In genomic region chr3:134885877-134886621, GRCh38 we compare ENCODE assay signal across 8 cellular contexts.
DNase-seq lines count a peak whose midpoint lies in the region; ATAC-seq, FAIRE-seq and TF ChIP-seq lines count a peak whose summit lies in the region.

No MANE protein-coding gene starts in this region.

- CTCF ChIA-PET in CD8-positive, alpha-beta T cell (lab: Charles Lee), result no interaction called here

- no peak overlapping the region for H3K27ac Mint-ChIP-seq in CD8-positive, alpha-beta T cell

- no peak overlapping the region for H3K4me2 ChIP-seq in keratinocyte (ENCODE audit: control insufficient read depth, extremely low read depth, insufficient read depth, low read depth, low read length)

- no peaks in the 10 kb centered on the region for H3K4me1 ChIP-seq in keratinocyte (ENCODE audit: control insufficient read depth, extremely low read depth, insufficient read depth, low read length)
- H3K4me1 ChIP-seq in CD8-positive, alpha-beta T cell (ENCODE audit: insufficient read depth, low read length), result no peaks in the 10 kb centered on the region

- H3K9me3 ChIP-seq in keratinocyte (ENCODE audit: control insufficient read depth, low read depth, low read length), result no peaks in the 10 kb centered on the region
- no peaks in the 10 kb centered on the region for H3K9me3 ChIP-seq in CD8-positive, alpha-beta T cell (ENCODE audit: low read length)

- no peak overlapping the region for H3K9ac ChIP-seq in keratinocyte (ENCODE audit: control insufficient read depth, extremely low read depth, insufficient read depth, low read length)

- in situ Hi-C loops in GM13976 (cut with MboI; ENCODE audit: low sequenced_read_pairs, unreplicated experiment), result no loop called here

- no peak overlapping the region for H2AFZ ChIP-seq in keratinocyte (ENCODE audit: control insufficient read depth, low read length)

- no peaks in the 10 kb centered on the region for H3K36me3 Mint-ChIP-seq in CD8-positive, alpha-beta T cell

- TF ChIP-seq CTCF in GM13976 (IDR thresholded peaks at IDR 0.05; ENCODE audit: borderline replicate concordance, control extremely low read depth, extremely low read depth, insufficient read depth, missing control alignments) (peak; percentile 6), keratinocyte (optimal IDR thresholded peaks at IDR 0.05 in 1 of 3, IDR thresholded peaks at IDR 0.05 in 1 of 3, conservative IDR thresholded peaks at IDR 0.05 in 1 of 3; ENCODE audit: extremely low read depth in 1 of 3, insufficient read depth in 2 of 3, low read length in 3 of 3) (peak in 2 of 3 experiments; percentile 10 to 13)
- TF ChIP-seq CTCF in CD8-positive, alpha-beta T cell (IDR thresholded peaks at IDR 0.05), result no peak

- intact Hi-C loops in CD8-positive, alpha-beta T cell (cut with DNase I, micrococcal nuclease), result no loop called here
- intact Hi-C loops in left cardiac atrium (cut with DNase I), result no loop called here

- no peaks in the 10 kb centered on the region for H3K27me3 Mint-ChIP-seq in CD8-positive, alpha-beta T cell (ENCODE audit: low read depth)

- FAIRE-seq in keratinocyte (lab: Jason Lieb, UNC), result no peak

- DNase-seq in GM13976 (ENCODE audit: low spot score) (no peak), HK-2 (ENCODE audit: unreplicated experiment) (peak; percentile 80), keratinocyte (ENCODE audit: low read depth, low spot score) (no peak), left cardiac atrium (no peak), nucleus accumbens (lab: John Stamatoyannopoulos, UW) (no peak), NCI-H1417 (lab: John Stamatoyannopoulos, UW) (no peak)
- no peak for DNase-seq in CD8-positive, alpha-beta T cell

- H3K4me3 ChIP-seq in keratinocyte (ENCODE audit: control insufficient read depth in 2 of 3, extremely low read depth in 1 of 3, insufficient read depth in 2 of 3, low read depth in 1 of 3, low read length in 3 of 3), result no peak overlapping the region
- no peak overlapping the region for H3K4me3 ChIP-seq in CD8-positive, alpha-beta T cell (ENCODE audit: low read depth, low read length)

- no peaks in the 10 kb centered on the region for H3K79me2 ChIP-seq in keratinocyte (ENCODE audit: control insufficient read depth, insufficient read depth, low read length)

- POLR2A ChIA-PET in CD8-positive, alpha-beta T cell (lab: Charles Lee), result no interaction called here

- dilution Hi-C loops in keratinocyte (cut with MboI; ENCODE audit: extremely low pct_ligation_motif_present, low sequenced_read_pairs), result no loop called here

- H4K20me1 ChIP-seq in keratinocyte (ENCODE audit: control insufficient read depth, extremely low read depth, insufficient read depth, low read length), result no peaks in the 10 kb centered on the region

- H3K9me1 ChIP-seq in keratinocyte (ENCODE audit: control insufficient read depth, extremely low read depth, insufficient read depth, low read length), result no peaks in the 10 kb centered on the region

- H3K9me3 Mint-ChIP-seq in CD8-positive, alpha-beta T cell, result no peaks in the 10 kb centered on the region

- no peak overlapping the region for H3K4me3 Mint-ChIP-seq in CD8-positive, alpha-beta T cell

- ATAC-seq in GM21619 (IDR thresholded peaks at IDR 0.05; ENCODE audit: unreplicated experiment) (peak; percentile 94), left cardiac atrium (no peak)
- ATAC-seq in CD8-positive, alpha-beta T cell, result no peak

- H3K36me3 ChIP-seq in keratinocyte (ENCODE audit: control insufficient read depth in 2 of 2, extremely low read depth in 1 of 2, insufficient read depth in 2 of 2, low read length in 2 of 2), result no peaks in the 10 kb centered on the region
- H3K36me3 ChIP-seq in CD8-positive, alpha-beta T cell (ENCODE audit: insufficient read depth, low read length), result no peaks in the 10 kb centered on the region

- no peaks in the 10 kb centered on the region for H3K4me1 Mint-ChIP-seq in CD8-positive, alpha-beta T cell (ENCODE audit: low read depth)

- no peaks in the 10 kb centered on the region for H3K27me3 ChIP-seq in keratinocyte (ENCODE audit: control insufficient read depth, extremely low read depth, insufficient read depth, low read length)
- no peaks in the 10 kb centered on the region for H3K27me3 ChIP-seq in CD8-positive, alpha-beta T cell (ENCODE audit: insufficient read depth, low read length)

- no peak overlapping the region for H3K27ac ChIP-seq in keratinocyte (ENCODE audit: control insufficient read depth, insufficient read depth, low read length)
- H3K27ac ChIP-seq in CD8-positive, alpha-beta T cell (ENCODE audit: low read depth, low read length), result no peak overlapping the region
